In the genomic region with DNA sequence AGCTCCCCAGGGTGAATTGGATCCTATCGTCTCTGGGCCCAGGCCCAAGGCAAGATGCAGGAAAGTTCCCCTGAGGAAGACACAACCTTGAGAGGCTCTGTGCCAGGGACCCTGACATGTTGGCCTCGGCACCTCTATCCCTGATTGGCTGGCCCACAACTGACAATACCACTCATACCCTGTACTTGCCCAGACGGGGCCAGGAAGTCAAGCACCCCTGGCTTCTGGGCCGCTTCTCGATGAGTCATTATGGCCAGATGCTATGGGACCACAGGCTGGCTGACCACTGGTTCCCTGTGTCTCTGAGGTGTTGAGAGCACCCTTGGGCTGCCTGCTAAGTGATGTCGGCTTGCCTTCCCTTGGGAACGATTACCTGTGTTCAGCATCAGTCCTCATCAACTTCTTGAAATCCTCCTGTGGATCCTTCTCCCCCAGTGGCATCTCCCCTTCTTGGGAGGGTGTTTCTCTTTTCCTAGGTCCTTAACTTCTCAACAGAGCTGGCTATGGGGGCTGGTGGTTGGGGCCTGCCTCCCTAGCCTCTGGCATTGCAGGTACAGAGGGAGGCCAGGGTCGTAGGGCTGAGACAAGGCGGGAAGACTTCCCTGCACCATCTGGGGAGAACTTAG, we compare ENCODE assay signal across 18 cellular contexts. TPM values are rescaled to one million over a fixed set of nuclear protein-coding genes. Genes with fewer than 3 reads are reported as not detected.
DNase-seq lines count a peak whose midpoint lies in the region; ATAC-seq and TF ChIP-seq lines count a peak whose summit lies in the region.
"Had no signal": no experiment of that assay in that cellular context is flagged by ENCODE, and none has a peak within 500 bp of the region (broad histone marks: within the 10 kb centered on the region; RNA-seq: fewer than 3 reads in every experiment).

No MANE protein-coding gene starts in this region.

- DNase-seq in right atrium auricular region (ENCODE audit: low spot score) (peak; percentile 50), heart right ventricle (no peak), RPMI7951 (ENCODE audit: low read depth) (peak; percentile 82), osteocyte (ENCODE audit: extremely low spot score, unreplicated experiment) (peak; percentile 70), NCI-H524 treated with DMSO at 0.1 percent for 48 hours (lab: John Stamatoyannopoulos, UW) (no peak), NCI-H748 treated with DMSO at 0.1 percent for 48 hours (lab: John Stamatoyannopoulos, UW) (no peak)
- no peak for DNase-seq in activated naive CD4-positive, alpha-beta T cell treated with anti-CD3 and anti-CD28 coated beads, Interleukin-2, amount 10 ng/mL, durations not matched to agents 7 days and 5 days
- DNase-seq: 8988T; AML-193; Caco-2; CD8-positive, alpha-beta memory T cell; DND-41; H9; IMR-90 had no signal

- H3K27me3 ChIP-seq in right atrium auricular region (no peaks in the 10 kb centered on the region), heart right ventricle (peaks cover 0 to 7% (median 0%) of the 10 kb centered on the region in 7 donors)
- H3K27me3 ChIP-seq: BLaER1 had no signal

- H3K4me3 ChIP-seq in right atrium auricular region (no peak overlapping the region), heart right ventricle (no peak overlapping the region)
- H3K4me3 ChIP-seq: BLaER1, GM12878, GM23338 had no signal

- H3K27ac Mint-ChIP-seq in osteocyte (ENCODE audit: unreplicated experiment), result no peak overlapping the region
- no peak overlapping the region for H3K27ac Mint-ChIP-seq in activated naive CD4-positive, alpha-beta T cell treated with anti-CD3 and anti-CD28 coated beads, Interleukin-2, amount 10 ng/mL, durations not matched to agents 7 days and 5 days
- H3K27ac Mint-ChIP-seq: GM23338 had no signal

- H3K4me1 ChIP-seq in right atrium auricular region, result no peaks in the 10 kb centered on the region
- H3K4me1 ChIP-seq in heart right ventricle, result no peaks in the 10 kb centered on the region
- H3K4me1 ChIP-seq: Caco-2 had no signal

- H3K36me3 ChIP-seq in right atrium auricular region (no peaks in the 10 kb centered on the region), heart right ventricle (no peaks in the 10 kb centered on the region)
- H3K36me3 ChIP-seq: BLaER1 had no signal

- H3K4me3 Mint-ChIP-seq in osteocyte (ENCODE audit: unreplicated experiment), result no peak overlapping the region
- H3K4me3 Mint-ChIP-seq in activated naive CD4-positive, alpha-beta T cell treated with anti-CD3 and anti-CD28 coated beads, Interleukin-2, amount 10 ng/mL, durations not matched to agents 7 days and 5 days, result no peak overlapping the region
- H3K4me3 Mint-ChIP-seq: CD8-positive, alpha-beta memory T cell; GM23338; H9 had no signal

- WGBS in heart right ventricle, 2 donors, result 83 to 87% methylated on average over 7 to 9 of the region's 9 CpGs

- no peak overlapping the region for H3K27ac ChIP-seq in right atrium auricular region
- no peak overlapping the region for H3K27ac ChIP-seq in heart right ventricle
- H3K27ac ChIP-seq: BLaER1 had no signal

- TF ChIP-seq CTCF in right atrium auricular region (IDR thresholded peaks at IDR 0.05) (no peak), heart right ventricle (IDR thresholded peaks at IDR 0.05) (no peak), osteocyte (IDR thresholded peaks at IDR 0.05) (no peak)

- CTCF ChIA-PET in activated naive CD4-positive, alpha-beta T cell treated with anti-CD3 and anti-CD28 coated beads, Interleukin-2, amount 10 ng/mL, durations not matched to agents 7 days and 5 days (lab: Charles Lee), result no interaction called here

- no peaks in the 10 kb centered on the region for H3K9me3 ChIP-seq in right atrium auricular region
- no peaks in the 10 kb centered on the region for H3K9me3 ChIP-seq in heart right ventricle
- H3K9me3 ChIP-seq: BLaER1, Caco-2 had no signal

- H3K9me3 Mint-ChIP-seq in osteocyte (ENCODE audit: unreplicated experiment), result no peaks in the 10 kb centered on the region
- H3K9me3 Mint-ChIP-seq in activated naive CD4-positive, alpha-beta T cell treated with anti-CD3 and anti-CD28 coated beads, Interleukin-2, amount 10 ng/mL, durations not matched to agents 7 days and 5 days, result no peaks in the 10 kb centered on the region
- H3K9me3 Mint-ChIP-seq: CD8-positive, alpha-beta memory T cell; GM23338 had no signal

- H3K36me3 Mint-ChIP-seq in osteocyte (ENCODE audit: unreplicated experiment), result no peaks in the 10 kb centered on the region
- H3K36me3 Mint-ChIP-seq in activated naive CD4-positive, alpha-beta T cell treated with anti-CD3 and anti-CD28 coated beads, Interleukin-2, amount 10 ng/mL, durations not matched to agents 7 days and 5 days, result no peaks in the 10 kb centered on the region
- H3K36me3 Mint-ChIP-seq: CD8-positive, alpha-beta memory T cell had no signal

- intact Hi-C loops in heart right ventricle (cut with DNase I), result no loop called here

- no peaks in the 10 kb centered on the region for H3K4me1 Mint-ChIP-seq in osteocyte (ENCODE audit: unreplicated experiment)
- H3K4me1 Mint-ChIP-seq in activated naive CD4-positive, alpha-beta T cell treated with anti-CD3 and anti-CD28 coated beads, Interleukin-2, amount 10 ng/mL, durations not matched to agents 7 days and 5 days, result peaks cover 2% of the 10 kb centered on the region
- H3K4me1 Mint-ChIP-seq: GM23338, H9 had no signal

- ATAC-seq in heart right ventricle, result no peak
- ATAC-seq: GM12878, GM23338 had no signal

- H3K27me3 Mint-ChIP-seq in osteocyte (ENCODE audit: unreplicated experiment), result no peaks in the 10 kb centered on the region
- no peaks in the 10 kb centered on the region for H3K27me3 Mint-ChIP-seq in activated naive CD4-positive, alpha-beta T cell treated with anti-CD3 and anti-CD28 coated beads, Interleukin-2, amount 10 ng/mL, durations not matched to agents 7 days and 5 days

RNA-seq across cellular contexts. Expression of a gene that starts 54.5 kb away (rescaled TPM):
- total RNA-seq in right atrium auricular region, result 1 to 10 TPM in 1 of 2 donors, under 1 TPM in 1; 0.56 to 3.3 TPM
- 1 to 10 TPM; 1.2 to 4.2 (median 2.3) TPM for total RNA-seq in heart right ventricle
- 1 to 10 TPM; 1.4 to 2.7 TPM for polyA plus RNA-seq in heart right ventricle
- total RNA-seq in RPMI7951 (2014; rRNA removed; shearing (Covaris generic)), result 3.4 and 5.2 TPM in 2 replicates
- 13.2 and 13.4 TPM in 2 replicates for total RNA-seq in osteocyte
- total RNA-seq: Caco-2, G401, GM12878 had no signal

Comparison
In these comparisons a context has a peak if more than half of its experiments do, and no peak if none do; other contexts are left out.
1. DNase-seq: peak in right atrium auricular region (single experiment), RPMI7951 (single experiment) and osteocyte (single experiment); none in heart right ventricle (0 of 2), NCI-H524 treated with DMSO at 0.1 percent for 48 hours (single experiment), NCI-H748 treated with DMSO at 0.1 percent for 48 hours (single experiment) and activated naive CD4-positive, alpha-beta T cell treated with anti-CD3 and anti-CD28 coated beads, Interleukin-2, amount 10 ng/mL, durations not matched to agents 7 days and 5 days (single experiment).